ENCODE assay signal across 7 cellular contexts in the genomic region with DNA sequence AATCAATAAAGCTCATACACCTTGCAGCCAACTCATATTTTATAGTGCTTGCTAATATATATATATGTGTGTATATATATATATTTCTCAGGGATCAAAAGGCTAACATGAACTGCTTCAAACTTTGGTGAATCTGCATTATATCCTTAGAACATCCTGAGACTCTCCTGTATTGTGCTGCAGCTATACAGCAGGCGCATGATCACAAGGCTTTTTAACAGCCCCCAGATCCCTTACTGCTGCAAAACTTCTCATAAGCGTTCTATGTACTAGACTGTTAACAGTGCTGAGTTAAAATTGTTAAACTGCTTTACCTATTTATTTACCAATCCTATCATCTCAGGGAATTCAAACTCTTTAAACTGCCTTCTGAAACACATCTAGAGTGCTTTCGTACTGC. TPM values are rescaled to one million over a fixed set of nuclear protein-coding genes. Genes with fewer than 3 reads are reported as not detected.
A peak's percentile ranks its signal among the peaks of the same experiment; 100 is the strongest.
DNase-seq lines count a peak whose midpoint lies in the region; TF ChIP-seq lines count a peak whose summit lies in the region.

No MANE protein-coding gene starts in this region.

- no peaks in the 10 kb centered on the region for H3K9me3 ChIP-seq in HAP-1
- H3K9me3 ChIP-seq in esophagus muscularis mucosa: no peaks in the 10 kb centered on the region
- no peaks in the 10 kb centered on the region for H3K9me3 ChIP-seq in prostate gland

- WGBS in esophagus muscularis mucosa: 13% methylated on average over 3 of the region's 3 CpGs
- 7% methylated on average over 3 of the region's 3 CpGs for WGBS in prostate gland

- intact Hi-C loops in esophagus muscularis mucosa (cut with DNase I): loop anchor here (10.0 kb wide), 1 partner anchor 87 kb away; no protein-coding TSS in a partner anchor
- intact Hi-C loops in prostate gland (cut with DNase I): loop anchor here (10.0 kb wide), 1 partner anchor 107 kb away; no protein-coding TSS in a partner anchor

- H3K36me3 ChIP-seq in HAP-1 (replicated peaks) (no peaks in the 10 kb centered on the region), esophagus muscularis mucosa (no peaks in the 10 kb centered on the region), prostate gland (no peaks in the 10 kb centered on the region)

- H3K27me3 ChIP-seq in HAP-1 (ENCODE audit: low read depth) (no peaks in the 10 kb centered on the region), esophagus muscularis mucosa (peaks cover 0 to 3% (median 0%) of the 10 kb centered on the region in 4 donors), prostate gland (replicated peaks; ENCODE audit: insufficient read depth) (no peaks in the 10 kb centered on the region)

- TF ChIP-seq POLR2A in esophagus muscularis mucosa (IDR thresholded peaks at IDR 0.05; ENCODE audit: low read depth) (no peak), prostate gland (IDR thresholded peaks at IDR 0.05) (no peak)

- H3K4me1 ChIP-seq in HAP-1: peaks cover 11% of the 10 kb centered on the region
- H3K4me1 ChIP-seq in esophagus muscularis mucosa: peaks cover 27 to 66% (median 63%) of the 10 kb centered on the region in 4 donors
- H3K4me1 ChIP-seq in prostate gland (replicated peaks): no peaks in the 10 kb centered on the region

- in situ Hi-C loops in HAP-1 (cut with MboI; ENCODE audit: low sequenced_read_pairs): no loop called here

- no peak for TF ChIP-seq EP300 in esophagus muscularis mucosa (IDR thresholded peaks at IDR 0.05)

- TF ChIP-seq CTCF in esophagus muscularis mucosa (IDR thresholded peaks at IDR 0.05) (no peak), prostate gland (IDR thresholded peaks at IDR 0.05) (no peak)

- H3K4me3 ChIP-seq in HAP-1: peak overlapping the region; percentile 89
- H3K4me3 ChIP-seq in esophagus muscularis mucosa: peak overlapping the region; percentile 71 to 91 (median 81)
- peak overlapping the region; percentile 64 to 77 for H3K4me3 ChIP-seq in prostate gland

- peak in 1 of 2 experiments; percentile 39 for DNase-seq in HAP-1 (ENCODE audit: low spot score in 2 of 2)
- peak; percentile 22 for DNase-seq in RPMI8226
- DNase-seq in esophagus muscularis mucosa (ENCODE audit: extremely low spot score): no peak
- DNase-seq in prostate gland (ENCODE audit: low spot score): no peak
- DNase-seq in COLO668 (lab: John Stamatoyannopoulos, UW; ENCODE audit: unreplicated experiment): no peak
- no peak for DNase-seq in NCI-H128 (lab: John Stamatoyannopoulos, UW; ENCODE audit: unreplicated experiment)
- DNase-seq in NCI-H524 (lab: John Stamatoyannopoulos, UW): no peak

- H3K27ac ChIP-seq in esophagus muscularis mucosa (replicated peaks in 1 of 4) (peak overlapping the region in 2 of 4 donors; percentile 91 to 95), prostate gland (peak overlapping the region in 1 of 2 donors; percentile 85)

RNA-seq across cellular contexts. Expression of gene GPATCH8, which starts 1.3 kb away (rescaled TPM):
- total RNA-seq in esophagus muscularis mucosa: 10 to 100 TPM; 21.0 to 51.1 (median 27.9) TPM
- 10 to 100 TPM; 25.2 to 42.8 TPM for total RNA-seq in prostate gland

RNA-seq across cellular contexts. Expression of gene FZD2, which starts 55.4 kb away (rescaled TPM):
- total RNA-seq in esophagus muscularis mucosa (1 to 10 TPM; 1.7 to 3.4 (median 1.9) TPM), prostate gland (10 to 100 TPM in 1 of 2 donors, 1 to 10 TPM in 1; 3.3 to 10.1 TPM)
